17 cellular contexts compared by ENCODE assay signal in genomic region chr2:26456701-26457224, GRCh38. TPM values are rescaled to one million over a fixed set of nuclear protein-coding genes. Genes with fewer than 3 reads are reported as not detected.
DNase-seq lines count a peak whose midpoint lies in the region; ATAC-seq and TF ChIP-seq lines count a peak whose summit lies in the region.
"Had no signal": no experiment of that assay in that cellular context is flagged by ENCODE, and none has a peak within 500 bp of the region (broad histone marks: within the 10 kb centered on the region; RNA-seq: fewer than 3 reads in every experiment).

No MANE protein-coding gene starts in this region.

- TF ChIP-seq CTCF in hepatocyte (IDR thresholded peaks at IDR 0.05; ENCODE audit: poor library complexity), result no peak

- ATAC-seq in sciatic nerve (no peak), GM18873 (IDR thresholded peaks at IDR 0.05; ENCODE audit: low FRiP score, unreplicated experiment) (no peak), GM19397 (IDR thresholded peaks at IDR 0.05; ENCODE audit: unreplicated experiment) (no peak)
- ATAC-seq: stimulated activated naive B cell treated with anti-CD40 and anti-IgM and Interleukin-4, amounts not matched to agents 10 μg/mL and 1 μg/mL and 100 μg/mL, for 72 hours had no signal

- no peak overlapping the region for H3K9ac ChIP-seq in GM23248

- H3K4me2 ChIP-seq in GM23248 (ENCODE audit: unreplicated experiment) (no peak overlapping the region), hepatocyte (no peak overlapping the region)

- no peaks in the 10 kb centered on the region for H3K27me3 ChIP-seq in GM23248 (replicated peaks; ENCODE audit: insufficient read depth)
- H3K27me3 ChIP-seq in hepatocyte, result no peaks in the 10 kb centered on the region
- H3K27me3 ChIP-seq: vagina had no signal

- H3K79me2 ChIP-seq in GM23248 (ENCODE audit: insufficient read depth) (no peaks in the 10 kb centered on the region), hepatocyte (no peaks in the 10 kb centered on the region)

- H3K9me2 ChIP-seq in GM23248 (ENCODE audit: insufficient read depth), result no peaks in the 10 kb centered on the region
- no peaks in the 10 kb centered on the region for H3K9me2 ChIP-seq in hepatocyte (replicated peaks; ENCODE audit: insufficient read depth)

- H3K36me3 ChIP-seq in GM23248 (ENCODE audit: low read depth) (no peaks in the 10 kb centered on the region), hepatocyte (replicated peaks; ENCODE audit: insufficient read depth, low read depth) (no peaks in the 10 kb centered on the region)
- H3K36me3 ChIP-seq: vagina had no signal

- H4K20me1 ChIP-seq in GM23248 (ENCODE audit: insufficient read depth) (no peaks in the 10 kb centered on the region), hepatocyte (ENCODE audit: insufficient read depth, poor library complexity, severe bottlenecking) (no peaks in the 10 kb centered on the region)

- in situ Hi-C loops in GM23248 (cut with MboI), result no loop called here

- DNase-seq in GM23248, result peak; percentile 38
- peak; percentile 48 to 53 for DNase-seq in NOMO-1 (lab: John Stamatoyannopoulos, UW; ENCODE audit: unreplicated experiment in 2 of 2)
- peak; percentile 87 for DNase-seq in hepatocyte (ENCODE audit: low spot score)
- DNase-seq in sciatic nerve (ENCODE audit: low spot score), result peak; percentile 33
- DNase-seq in effector CD4-positive, alpha-beta T cell, result no peak
- DNase-seq: activated naive CD8-positive, alpha-beta T cell treated with anti-CD3 and anti-CD28 coated beads for 36 hours; CD4-positive, alpha-beta memory T cell; Kasumi-1; retina; stimulated activated naive B cell treated with anti-CD40 and anti-IgM and Interleukin-4, amounts not matched to agents 10 μg/mL and 1 μg/mL and 100 μg/mL, for 72 hours had no signal

- H3K27ac ChIP-seq in GM23248 (no peak overlapping the region), hepatocyte (peak overlapping the region; percentile 98)
- H3K27ac ChIP-seq: vagina, VCaP had no signal

- H2AFZ ChIP-seq in GM23248 (no peak overlapping the region), hepatocyte (no peak overlapping the region)

- H3F3A ChIP-seq in GM23248 (ENCODE audit: insufficient read depth), result no peaks in the 10 kb centered on the region

- WGBS in GM23248 (ENCODE audit: low coverage in 1 of 2, low lambda C conversion rate in 2 of 2, missing lambda C conversion rate in 2 of 2), 2 experiments, result 89 to 91% methylated on average over 5 of the region's 5 CpGs
- WGBS in hepatocyte (ENCODE audit: low lambda C conversion rate, missing lambda C conversion rate), result 73% methylated on average over 5 of the region's 5 CpGs

- no peaks in the 10 kb centered on the region for H3K9me3 ChIP-seq in GM23248 (ENCODE audit: low read depth)
- no peaks in the 10 kb centered on the region for H3K9me3 ChIP-seq in hepatocyte (ENCODE audit: low read depth)
- H3K9me3 ChIP-seq: vagina had no signal

- H3K4me3 ChIP-seq in GM23248 (no peak overlapping the region), hepatocyte (no peak overlapping the region)
- H3K4me3 ChIP-seq: vagina had no signal

- intact Hi-C loops in sciatic nerve (cut with DNase I), result no loop called here

- H3K4me1 ChIP-seq in GM23248 (ENCODE audit: insufficient read depth) (no peaks in the 10 kb centered on the region), hepatocyte (ENCODE audit: insufficient read depth) (peaks cover 29% of the 10 kb centered on the region)
- H3K4me1 ChIP-seq: vagina had no signal

RNA-seq across cellular contexts. Expression of gene OTOF, which starts 21.2 kb away (rescaled TPM):
- total RNA-seq in GM23248 (2014; rRNA removed; shearing (Covaris generic)), result 0.25 and 0.43 TPM in 2 replicates
- polyA plus RNA-seq in GM23248 (2016; fragmentation: Nextera tagmentation; extraction: Ambion mirVana), result 0.37 and 0.38 TPM in 2 replicates
- total RNA-seq in hepatocyte, result 0.10 TPM in 1 of 2 replicates, not detected in the other
- 0.33 TPM in 1 of 2 replicates, not detected in the other for polyA plus RNA-seq in hepatocyte
- 0.13 TPM for total RNA-seq in sciatic nerve
- total RNA-seq: chondrocyte, H1 had no signal
- polyA plus RNA-seq: keratinocyte had no signal

RNA-seq across cellular contexts. Expression of gene DRC1, which starts 55.0 kb away (rescaled TPM):
- 0.89 TPM in 1 of 2 replicates, not detected in the other for total RNA-seq in GM23248 (2014; rRNA removed; shearing (Covaris generic))
- polyA plus RNA-seq in GM23248 (2016; fragmentation: Nextera tagmentation; extraction: Ambion mirVana) (0.35 TPM in 1 of 2 replicates, not detected in the other), hepatocyte (0.06 TPM in 1 of 2 replicates, not detected in the other)
- total RNA-seq in hepatocyte (not detected in 2 replicates), sciatic nerve (3.7 TPM)
- total RNA-seq: activated naive CD8-positive, alpha-beta T cell treated with anti-CD3 and anti-CD28 coated beads for 36 hours; CD4-positive, alpha-beta memory T cell; H1; vagina had no signal
- polyA plus RNA-seq: CD4-positive, alpha-beta memory T cell; keratinocyte had no signal
